ENCODE assay signal across 26 cellular contexts in the genomic region with DNA sequence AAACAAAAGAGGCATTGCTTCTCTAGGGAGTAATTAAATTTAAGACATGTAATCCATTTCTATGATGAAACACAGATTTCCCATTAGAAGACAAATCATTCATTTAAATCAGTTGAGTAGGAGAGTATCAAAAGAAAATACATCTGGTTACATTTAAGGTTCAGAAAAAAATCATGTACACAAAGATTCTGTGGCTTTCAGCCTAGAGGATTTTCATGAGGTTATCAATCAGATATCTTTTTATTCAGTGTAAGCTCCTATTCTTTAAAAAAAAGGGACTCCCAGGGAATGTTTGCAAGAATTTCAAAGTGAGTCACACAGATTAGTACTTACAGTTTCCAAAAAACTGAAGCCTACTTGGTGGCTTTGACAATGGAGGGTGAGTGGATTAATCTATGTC. TPM values are rescaled to one million over a fixed set of nuclear protein-coding genes. Genes with fewer than 3 reads are reported as not detected.
DNase-seq lines count a peak whose midpoint lies in the region; ATAC-seq and TF ChIP-seq lines count a peak whose summit lies in the region.
"Had no signal": no experiment of that assay in that cellular context is flagged by ENCODE, and none has a peak within 500 bp of the region (broad histone marks: within the 10 kb centered on the region; RNA-seq: fewer than 3 reads in every experiment).

No MANE protein-coding gene starts in this region.

- H3K9ac ChIP-seq in GM23248 = no peak overlapping the region
- H3K9ac ChIP-seq: BLaER1 treated with 17β-estradiol and CSF1 and Interleukin-3, amounts not matched to agents 10 nM and 100 nM had no signal

- no peaks in the 10 kb centered on the region for H3K79me2 ChIP-seq in GM23248 (ENCODE audit: insufficient read depth)

- H3K9me2 ChIP-seq in GM23248 (ENCODE audit: insufficient read depth) = no peaks in the 10 kb centered on the region

- H3K27me3 Mint-ChIP-seq in activated CD8-positive, alpha-beta T cell treated with anti-CD3 and anti-CD28 coated beads, Interleukin-2, amount 10 ng/mL, durations not matched to agents 7 days and 5 days (ENCODE audit: low read depth) = no peaks in the 10 kb centered on the region
- H3K27me3 Mint-ChIP-seq: activated CD4-positive, alpha-beta memory T cell treated with anti-CD3 and anti-CD28 coated beads, Interleukin-2, amount 10 ng/mL, durations not matched to agents 7 days and 5 days; stimulated activated naive CD8-positive, alpha-beta T cell treated with anti-CD3 and anti-CD28 coated beads, Interleukin-15, amount 100 ng/mL, for 72 hours had no signal

- peaks cover 39% of the 10 kb centered on the region for H3K4me1 ChIP-seq in GM23248 (ENCODE audit: insufficient read depth)
- H3K4me1 ChIP-seq in upper lobe of right lung = no peaks in the 10 kb centered on the region
- H3K4me1 ChIP-seq: BLaER1 treated with 17β-estradiol and CSF1 and Interleukin-3, amounts not matched to agents 10 nM and 100 nM; heart right ventricle; SJCRH30 had no signal

- no peaks in the 10 kb centered on the region for H3K9me3 Mint-ChIP-seq in activated CD8-positive, alpha-beta T cell treated with anti-CD3 and anti-CD28 coated beads, Interleukin-2, amount 10 ng/mL, durations not matched to agents 7 days and 5 days (ENCODE audit: insufficient read depth)
- H3K9me3 Mint-ChIP-seq: activated CD4-positive, alpha-beta memory T cell treated with anti-CD3 and anti-CD28 coated beads, Interleukin-2, amount 10 ng/mL, durations not matched to agents 7 days and 5 days; WTC11 had no signal

- no peak overlapping the region for H3K27ac Mint-ChIP-seq in activated CD8-positive, alpha-beta T cell treated with anti-CD3 and anti-CD28 coated beads, Interleukin-2, amount 10 ng/mL, durations not matched to agents 7 days and 5 days
- H3K27ac Mint-ChIP-seq: activated CD4-positive, alpha-beta memory T cell treated with anti-CD3 and anti-CD28 coated beads, Interleukin-2, amount 10 ng/mL, durations not matched to agents 7 days and 5 days; immature natural killer cell; stimulated activated naive CD8-positive, alpha-beta T cell treated with anti-CD3 and anti-CD28 coated beads, Interleukin-15, amount 100 ng/mL, for 72 hours; WTC11 had no signal

- no peaks in the 10 kb centered on the region for H3K4me1 Mint-ChIP-seq in activated CD8-positive, alpha-beta T cell treated with anti-CD3 and anti-CD28 coated beads, Interleukin-2, amount 10 ng/mL, durations not matched to agents 7 days and 5 days (ENCODE audit: low read depth)
- H3K4me1 Mint-ChIP-seq: activated CD4-positive, alpha-beta memory T cell treated with anti-CD3 and anti-CD28 coated beads, Interleukin-2, amount 10 ng/mL, durations not matched to agents 7 days and 5 days; immature natural killer cell; stimulated activated naive CD8-positive, alpha-beta T cell treated with anti-CD3 and anti-CD28 coated beads, Interleukin-15, amount 100 ng/mL, for 72 hours had no signal

- intact Hi-C loops in upper lobe of right lung (cut with DNase I) = no loop called here

- H3K9me3 ChIP-seq in GM23248 (ENCODE audit: low read depth) (no peaks in the 10 kb centered on the region), upper lobe of right lung (no peaks in the 10 kb centered on the region)
- H3K9me3 ChIP-seq: BLaER1 treated with 17β-estradiol and CSF1 and Interleukin-3, amounts not matched to agents 10 nM and 100 nM; heart right ventricle; SJCRH30; transverse colon had no signal

- H2AFZ ChIP-seq in GM23248 = no peak overlapping the region

- CTCF ChIA-PET in activated CD8-positive, alpha-beta T cell treated with anti-CD3 and anti-CD28 coated beads, Interleukin-2, amount 10 ng/mL, durations not matched to agents 7 days and 5 days (lab: Charles Lee) = no interaction called here

- in situ Hi-C loops in GM23248 (cut with MboI) = no loop called here

- H3K4me3 Mint-ChIP-seq in activated CD8-positive, alpha-beta T cell treated with anti-CD3 and anti-CD28 coated beads, Interleukin-2, amount 10 ng/mL, durations not matched to agents 7 days and 5 days = no peak overlapping the region
- H3K4me3 Mint-ChIP-seq: activated CD4-positive, alpha-beta memory T cell treated with anti-CD3 and anti-CD28 coated beads, Interleukin-2, amount 10 ng/mL, durations not matched to agents 7 days and 5 days; immature natural killer cell; stimulated activated naive CD8-positive, alpha-beta T cell treated with anti-CD3 and anti-CD28 coated beads, Interleukin-15, amount 100 ng/mL, for 72 hours; WTC11 had no signal

- H3F3A ChIP-seq in GM23248 (ENCODE audit: insufficient read depth) = peaks cover 36% of the 10 kb centered on the region

- no peaks in the 10 kb centered on the region for H3K36me3 Mint-ChIP-seq in activated CD8-positive, alpha-beta T cell treated with anti-CD3 and anti-CD28 coated beads, Interleukin-2, amount 10 ng/mL, durations not matched to agents 7 days and 5 days (ENCODE audit: low read depth)
- H3K36me3 Mint-ChIP-seq: immature natural killer cell, WTC11 had no signal

- H3K4me3 ChIP-seq in GM23248 (no peak overlapping the region), fibroblast of villous mesenchyme (ENCODE audit: low read depth, low read length) (no peak overlapping the region), upper lobe of right lung (no peak overlapping the region)
- H3K4me3 ChIP-seq: BLaER1 treated with 17β-estradiol and CSF1 and Interleukin-3, amounts not matched to agents 10 nM and 100 nM; heart right ventricle; SJCRH30; transverse colon had no signal

- DNase-seq in GM23248 (peak; percentile 69), fibroblast of villous mesenchyme (ENCODE audit: low read depth) (peak; percentile 60), SW480 (ENCODE audit: low spot score) (no peak), upper lobe of right lung (no peak)
- no peak for DNase-seq in activated CD4-positive, CD25-positive, alpha-beta regulatory T cell treated with anti-CD3 and anti-CD28 coated beads, Interleukin-2, amount 50 U/mL, for 72 hours
- DNase-seq in activated CD8-positive, alpha-beta T cell treated with anti-CD3 and anti-CD28 coated beads, Interleukin-2, amount 10 ng/mL, durations not matched to agents 7 days and 5 days = no peak
- DNase-seq: activated CD4-positive, alpha-beta memory T cell treated with anti-CD3 and anti-CD28 coated beads, Interleukin-2, amount 10 ng/mL, durations not matched to agents 7 days and 5 days; activated naive CD4-positive, alpha-beta T cell; effector CD8-positive, alpha-beta T cell; heart right ventricle; immature natural killer cell; left ventricle myocardium superior; NCI-H1694 treated with DMSO at 0.1 percent for 48 hours; NCI-H226; NCI-H774; SJCRH30; stimulated activated CD4-positive, alpha-beta T cell treated with anti-CD3 and anti-CD28 coated beads, Interleukin-4, amount 100 ng/mL, for 4 hours; stimulated activated naive CD8-positive, alpha-beta T cell treated with anti-CD3 and anti-CD28 coated beads, Interleukin-15, amount 100 ng/mL, for 72 hours; transverse colon had no signal

- no peaks in the 10 kb centered on the region for H4K20me1 ChIP-seq in GM23248 (ENCODE audit: insufficient read depth)
- H4K20me1 ChIP-seq: BLaER1 treated with 17β-estradiol and CSF1 and Interleukin-3, amounts not matched to agents 10 nM and 100 nM had no signal

- TF ChIP-seq CTCF in fibroblast of villous mesenchyme (IDR thresholded peaks at IDR 0.05; ENCODE audit: insufficient read depth, low read depth, low read length) (no peak), upper lobe of right lung (IDR thresholded peaks at IDR 0.05) (no peak)

- H3K36me3 ChIP-seq in GM23248 (ENCODE audit: low read depth) = no peaks in the 10 kb centered on the region
- no peaks in the 10 kb centered on the region for H3K36me3 ChIP-seq in upper lobe of right lung
- H3K36me3 ChIP-seq: BLaER1 treated with 17β-estradiol and CSF1 and Interleukin-3, amounts not matched to agents 10 nM and 100 nM; heart right ventricle; SJCRH30; transverse colon had no signal

- no peak overlapping the region for H3K27ac ChIP-seq in GM23248
- no peak overlapping the region for H3K27ac ChIP-seq in upper lobe of right lung
- H3K27ac ChIP-seq: BLaER1 treated with 17β-estradiol and CSF1 and Interleukin-3, amounts not matched to agents 10 nM and 100 nM; heart right ventricle; SJCRH30; transverse colon had no signal

- peak; percentile 90 for ATAC-seq in SK-N-SH treated with all-trans-retinoic acid at 6 μM for 48 hours
- no peak for ATAC-seq in upper lobe of right lung
- ATAC-seq in activated CD8-positive, alpha-beta T cell treated with anti-CD3 and anti-CD28 coated beads, Interleukin-2, amount 10 ng/mL, durations not matched to agents 7 days and 5 days = no peak
- ATAC-seq: esophagus mucosa; heart right ventricle; left ventricle myocardium superior; stimulated activated naive CD8-positive, alpha-beta T cell treated with anti-CD3 and anti-CD28 coated beads, Interleukin-15, amount 100 ng/mL, for 72 hours; WTC11 had no signal

- peak overlapping the region; percentile 30 for H3K4me2 ChIP-seq in GM23248 (ENCODE audit: unreplicated experiment)
- H3K4me2 ChIP-seq: BLaER1 treated with 17β-estradiol and CSF1 and Interleukin-3, amounts not matched to agents 10 nM and 100 nM had no signal

- POLR2A ChIA-PET in activated CD8-positive, alpha-beta T cell treated with anti-CD3 and anti-CD28 coated beads, Interleukin-2, amount 10 ng/mL, durations not matched to agents 7 days and 5 days (lab: Charles Lee) = no interaction called here

- H3K27me3 ChIP-seq in GM23248 (replicated peaks; ENCODE audit: insufficient read depth) (0 out of 2 replicates have a peak, but pooled peaks cover 3% of the 10 kb centered on the region), upper lobe of right lung (no peaks in the 10 kb centered on the region)
- H3K27me3 ChIP-seq: BLaER1 treated with 17β-estradiol and CSF1 and Interleukin-3, amounts not matched to agents 10 nM and 100 nM; heart right ventricle; SJCRH30; transverse colon had no signal

TF ChIP-seq in SK-N-SH treated with all-trans-retinoic acid at 6 μM for 48 hours, 23 proteins besides CTCF, POLR2A, EP300 and RAD21 (continues in another document):
- TF ChIP-seq TOX (CRISPR knock-in tag; IDR thresholded peaks at IDR 0.05; ENCODE audit: borderline replicate concordance) = peak; percentile 70; the same call in 1 of the 2 replicates
- peak; percentile 98 for TF ChIP-seq TCF4 (CRISPR knock-in tag; IDR thresholded peaks at IDR 0.05; ENCODE audit: borderline replicate concordance)
- peak; percentile 98 for TF ChIP-seq ISL1 (CRISPR knock-in tag; IDR thresholded peaks at IDR 0.05)
- TF ChIP-seq PPARA (CRISPR knock-in tag; IDR thresholded peaks at IDR 0.05; ENCODE audit: borderline replicate concordance) = no peak
- TF ChIP-seq ESRRG (CRISPR knock-in tag; IDR thresholded peaks at IDR 0.05) = 0 out of 2 replicates have a peak, but pooled peaks have one; percentile 17
- TF ChIP-seq ZNF8 (CRISPR knock-in tag; IDR thresholded peaks at IDR 0.05) = no peak
- TF ChIP-seq ZNF70 (CRISPR knock-in tag; IDR thresholded peaks at IDR 0.05) = no peak
- no peak for TF ChIP-seq OSR1 (CRISPR knock-in tag; IDR thresholded peaks at IDR 0.05)

RNA-seq across cellular contexts. Expression of gene COL21A1, which starts 24.9 kb away (rescaled TPM):
- total RNA-seq in GM23248 (2014; rRNA removed; shearing (Covaris generic)) = 0.11 TPM in 1 of 2 replicates, not detected in the other
- polyA plus RNA-seq in GM23248 (2016; fragmentation: Nextera tagmentation; extraction: Ambion mirVana) = not detected in 2 replicates
- total RNA-seq in fibroblast of villous mesenchyme (under 0.01 and 0.64 TPM in 2 replicates), upper lobe of right lung (15.6 TPM)
- total RNA-seq in activated CD8-positive, alpha-beta T cell treated with anti-CD3 and anti-CD28 coated beads, Interleukin-2, amount 10 ng/mL, durations not matched to agents 7 days and 5 days = not detected
- total RNA-seq: activated CD4-positive, alpha-beta memory T cell treated with anti-CD3 and anti-CD28 coated beads, Interleukin-2, amount 10 ng/mL, durations not matched to agents 7 days and 5 days; G401; mononuclear cell; OCI-LY7 had no signal
- polyA plus RNA-seq: immature natural killer cell had no signal

Comparison
In these comparisons a context has a peak if more than half of its experiments do, and no peak if none do; other contexts are left out.
1. DNase-seq: peak in GM23248 (single experiment) and fibroblast of villous mesenchyme (single experiment); none in SW480 (single experiment), upper lobe of right lung (single experiment), activated CD4-positive, CD25-positive, alpha-beta regulatory T cell treated with anti-CD3 and anti-CD28 coated beads, Interleukin-2, amount 50 U/mL, for 72 hours (single experiment) and activated CD8-positive, alpha-beta T cell treated with anti-CD3 and anti-CD28 coated beads, Interleukin-2, amount 10 ng/mL, durations not matched to agents 7 days and 5 days (single experiment).
2. RNA of gene COL21A1, which starts 24.9 kb away (total RNA-seq): 15.6 TPM in upper lobe of right lung (single experiment); 0.11 TPM in GM23248, under 0.01 to 0.64 TPM in fibroblast of villous mesenchyme and not detected in activated CD8-positive, alpha-beta T cell treated with anti-CD3 and anti-CD28 coated beads, Interleukin-2, amount 10 ng/mL, durations not matched to agents 7 days and 5 days; every median in the first group is over 10 times any median in the second.